ENCODE assay signal across 8 cellular contexts in genomic region chr19:45730389-45731288, GRCh38. TPM values are rescaled to one million over a fixed set of nuclear protein-coding genes. Genes with fewer than 3 reads are reported as not detected.
A peak's percentile ranks its signal among the peaks of the same experiment; 100 is the strongest.
DNase-seq lines count a peak whose midpoint lies in the region; ATAC-seq, FAIRE-seq and TF ChIP-seq lines count a peak whose summit lies in the region.

TSS of gene FBXO46 (minus strand) at chr19:45730896. CDS start at chr19:45713495, 17,401 bp downstream.

- H3K27ac Mint-ChIP-seq in activated naive CD8-positive, alpha-beta T cell treated with anti-CD3 and anti-CD28 coated beads, Interleukin-2, amount 50 U/mL, for 24 hours: peak within 1 kb of the TSS; percentile 88

- no peaks in the 10 kb centered on the region for H3K27me3 Mint-ChIP-seq in activated naive CD8-positive, alpha-beta T cell treated with anti-CD3 and anti-CD28 coated beads, Interleukin-2, amount 50 U/mL, for 24 hours

- ATAC-seq in HG02678 (IDR thresholded peaks at IDR 0.05; ENCODE audit: unreplicated experiment): peak; percentile 91
- ATAC-seq in activated naive CD8-positive, alpha-beta T cell treated with anti-CD3 and anti-CD28 coated beads, Interleukin-2, amount 50 U/mL, for 24 hours: peak; percentile 99
- peak; percentile 99 for ATAC-seq in Right ventricle myocardium superior (ENCODE audit: poor library complexity)
- peak; percentile 95 to 99 (median 98) for ATAC-seq in pancreas

- peak within 1 kb of the TSS; percentile 94 for H3K4me3 Mint-ChIP-seq in activated naive CD8-positive, alpha-beta T cell treated with anti-CD3 and anti-CD28 coated beads, Interleukin-2, amount 50 U/mL, for 24 hours

- H3K27ac ChIP-seq in pancreas (peak within 1 kb of the TSS in 2 of 4 donors; percentile 57 to 63), tibial nerve (peak within 1 kb of the TSS; percentile 22 to 92 (median 80))

- H3K9me3 Mint-ChIP-seq in activated naive CD8-positive, alpha-beta T cell treated with anti-CD3 and anti-CD28 coated beads, Interleukin-2, amount 50 U/mL, for 24 hours: no peaks in the 10 kb centered on the region

- peak; percentile 38; the same call in 1 of the 3 replicates for TF ChIP-seq CTCF in GM12872 (IDR thresholded peaks at IDR 0.05; ENCODE audit: insufficient read depth, low read depth, low read length)
- no peak for TF ChIP-seq CTCF in pancreas (IDR thresholded peaks at IDR 0.05)
- peak in 1 of 5 experiments; percentile 49 for TF ChIP-seq CTCF in tibial nerve (IDR thresholded peaks at IDR 0.05)

- H3K27me3 ChIP-seq in pancreas (no peaks in the 10 kb centered on the region), tibial nerve (no peaks in the 10 kb centered on the region)

- H3K9me3 ChIP-seq in pancreas: no peaks in the 10 kb centered on the region
- no peaks in the 10 kb centered on the region for H3K9me3 ChIP-seq in tibial nerve

- peak; percentile 16 to 73 for TF ChIP-seq POLR2A in tibial nerve (IDR thresholded peaks at IDR 0.05)

- FAIRE-seq in pancreas (lab: Jason Lieb, UNC): peak; percentile 95

- DNase-seq in NCI-H1417 treated with DMSO at 0.1 percent for 48 hours (lab: John Stamatoyannopoulos, UW) (peak; percentile 93), SW480 (ENCODE audit: low spot score) (peak; percentile 99), Right ventricle myocardium superior (peak; percentile 96), pancreas (peak; percentile 88 to 98 (median 98)), tibial nerve (ENCODE audit: low spot score in 2 of 2) (peak; percentile 94 to 95)
- peak; percentile 93 for DNase-seq in activated naive CD8-positive, alpha-beta T cell treated with anti-CD3 and anti-CD28 coated beads, Interleukin-2, amount 50 U/mL, for 24 hours

- H3K36me3 ChIP-seq in pancreas: no peaks in the 10 kb centered on the region
- H3K36me3 ChIP-seq in tibial nerve: no peaks in the 10 kb centered on the region

- TF ChIP-seq EP300 in tibial nerve (IDR thresholded peaks at IDR 0.05): peak; percentile 97 to 98

- intact Hi-C loops in Right ventricle myocardium superior (cut with DNase I): no loop called here
- intact Hi-C loops in pancreas (cut with DNase I): no loop called here

- peaks cover 4 to 10% (median 8%) of the 10 kb centered on the region in 3 donors for H3K4me1 ChIP-seq in pancreas
- peaks cover 0 to 27% (median 13%) of the 10 kb centered on the region in 4 donors for H3K4me1 ChIP-seq in tibial nerve

- WGBS in pancreas, 2 donors: 0 to 1% methylated on average over 48 of the region's 48 CpGs
- WGBS in tibial nerve, 2 donors: 1 to 2% methylated on average over 47 to 48 of the region's 48 CpGs

- no peaks in the 10 kb centered on the region for H3K36me3 Mint-ChIP-seq in activated naive CD8-positive, alpha-beta T cell treated with anti-CD3 and anti-CD28 coated beads, Interleukin-2, amount 50 U/mL, for 24 hours (ENCODE audit: low read depth)

- H3K4me3 ChIP-seq in pancreas (peak within 1 kb of the TSS; percentile 44 to 77 (median 58)), tibial nerve (peak within 1 kb of the TSS; percentile 72 to 94 (median 84))

- H3K4me1 Mint-ChIP-seq in activated naive CD8-positive, alpha-beta T cell treated with anti-CD3 and anti-CD28 coated beads, Interleukin-2, amount 50 U/mL, for 24 hours: peaks cover 20% of the 10 kb centered on the region

RNA-seq across cellular contexts. Expression of gene FBXO46, which starts in this region (rescaled TPM):
- total RNA-seq in Right ventricle myocardium superior (14.5 TPM), pancreas (10 to 100 TPM in 4 of 6 donors, 1 to 10 TPM in 2; 6.7 to 11.3 (median 10.7) TPM), tibial nerve (10 to 100 TPM in 3 of 4 donors, 1 to 10 TPM in 1; 9.8 to 15.9 (median 13.7) TPM)
- 1 to 10 TPM; 8.3 to 8.7 TPM for polyA plus RNA-seq in pancreas
